In genomic region chr5:138570871-138571270, GRCh38 we compare ENCODE assay signal across 13 cellular contexts.
"Had no signal": no experiment of that assay in that cellular context is flagged by ENCODE, and none has a peak within 500 bp of the region (broad histone marks: within the 10 kb centered on the region; RNA-seq: fewer than 3 reads in every experiment).

No MANE protein-coding gene starts in this region.

- H3K27me3 ChIP-seq: brain microvascular endothelial cell, hepatocyte, transverse colon had no signal

- DNase-seq: activated B cell treated with CpG ODN at 0.5 μM for 24 hours; activated CD4-positive, alpha-beta T cell treated with anti-CD3 and anti-CD28 coated beads, Interleukin-2, amount 50 U/mL, for 1 hour; activated gamma-delta T cell treated with Interleukin-2 at 50 U/mL for 16 hours; activated T-cell treated with anti-CD3 and anti-CD28 coated beads, Interleukin-2, amount 50 U/mL, for 48 hours; brain microvascular endothelial cell; effector memory CD8-positive, alpha-beta T cell; left ventricle myocardium superior; SK-N-SH; small intestine; transverse colon had no signal

- H3K9me3 Mint-ChIP-seq: activated B cell treated with CpG ODN at 0.5 μM for 24 hours; dendritic cell treated with granulocyte-macrophage colony-stimulating factor and Interleukin-4, amounts not matched to agents 40 ng/mL and 50 ng/mL, for 4 days had no signal

- ATAC-seq: effector memory CD8-positive, alpha-beta T cell; left ventricle myocardium superior had no signal

- H3K9me3 ChIP-seq: SK-N-SH, transverse colon had no signal

- H3K27me3 Mint-ChIP-seq: activated B cell treated with CpG ODN at 0.5 μM for 24 hours; dendritic cell treated with granulocyte-macrophage colony-stimulating factor and Interleukin-4, amounts not matched to agents 40 ng/mL and 50 ng/mL, for 4 days; effector memory CD8-positive, alpha-beta T cell had no signal

- H3K27ac Mint-ChIP-seq: activated B cell treated with CpG ODN at 0.5 μM for 24 hours; dendritic cell treated with granulocyte-macrophage colony-stimulating factor and Interleukin-4, amounts not matched to agents 40 ng/mL and 50 ng/mL, for 4 days had no signal

- H3K4me3 Mint-ChIP-seq: activated B cell treated with CpG ODN at 0.5 μM for 24 hours; dendritic cell treated with granulocyte-macrophage colony-stimulating factor and Interleukin-4, amounts not matched to agents 40 ng/mL and 50 ng/mL, for 4 days; effector memory CD8-positive, alpha-beta T cell had no signal

- H3K27ac ChIP-seq: brain microvascular endothelial cell, hepatocyte, parathyroid adenoma, transverse colon had no signal

- H3K4me3 ChIP-seq: hepatocyte, transverse colon had no signal
